10 cellular contexts compared by ENCODE assay signal in the genomic region with DNA sequence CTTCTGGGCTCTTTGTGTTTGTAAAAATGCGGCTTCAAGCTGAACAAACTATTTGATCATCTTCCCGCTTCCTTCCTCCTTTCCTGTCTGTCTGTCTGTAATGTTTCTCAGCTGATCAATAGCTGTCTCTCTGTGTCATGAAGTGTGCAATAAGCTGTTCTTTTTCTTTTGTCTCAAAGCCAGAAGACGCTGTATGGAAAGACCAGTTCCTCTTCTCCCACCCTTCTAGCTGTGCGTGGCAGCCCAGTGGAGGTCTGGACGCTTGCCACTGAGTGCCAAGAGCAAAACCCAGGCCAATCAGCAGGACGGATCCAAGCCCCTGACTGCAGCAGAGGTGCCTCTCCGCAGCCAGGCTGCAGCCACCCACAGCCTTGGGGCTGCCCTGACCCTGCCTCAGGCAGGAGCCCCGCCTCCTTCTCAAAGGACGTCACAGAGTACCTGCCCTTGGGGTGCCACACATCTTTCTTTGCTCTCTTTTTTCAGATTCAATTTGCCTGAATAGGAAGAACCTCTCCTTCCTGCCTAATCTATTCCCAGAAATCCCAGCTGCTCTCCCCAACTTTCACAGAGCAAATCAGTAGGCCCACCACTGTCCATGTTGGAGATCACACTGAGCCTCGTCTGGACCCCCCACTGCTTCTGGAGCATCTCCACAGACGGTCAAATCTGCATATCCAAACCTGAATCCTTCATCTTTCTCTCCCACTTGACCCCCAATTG. TPM values are rescaled to one million over a fixed set of nuclear protein-coding genes. Genes with fewer than 3 reads are reported as not detected.
DNase-seq lines count a peak whose midpoint lies in the region; ATAC-seq, FAIRE-seq and TF ChIP-seq lines count a peak whose summit lies in the region.
"Had no signal": no experiment of that assay in that cellular context is flagged by ENCODE, and none has a peak within 500 bp of the region (broad histone marks: within the 10 kb centered on the region; RNA-seq: fewer than 3 reads in every experiment).

No MANE protein-coding gene starts in this region.

- no peaks in the 10 kb centered on the region for H3K36me3 ChIP-seq in mesodermal cell (ENCODE audit: control insufficient read depth, insufficient read depth, low read length)

- TF ChIP-seq CTCF in VCaP (conservative IDR thresholded peaks at IDR 0.05), result no peak

- peaks cover 0 to 2% of the 10 kb centered on the region in 2 donors for H3K9me3 Mint-ChIP-seq in stimulated activated naive B cell treated with anti-CD40 and anti-IgM and Interleukin-4, amounts not matched to agents 10 μg/mL and 1 μg/mL and 100 μg/mL, for 72 hours

- H3K27me3 Mint-ChIP-seq in stimulated activated naive B cell treated with anti-CD40 and anti-IgM and Interleukin-4, amounts not matched to agents 10 μg/mL and 1 μg/mL and 100 μg/mL, for 72 hours, result peaks cover 4% of the 10 kb centered on the region in 2 donors

- peak; percentile 27 for DNase-seq in NCI-H1436 (lab: John Stamatoyannopoulos, UW)
- DNase-seq in NCI-H1436 treated with DMSO at 0.1 percent for 48 hours (lab: John Stamatoyannopoulos, UW), result no peak
- peak; percentile 79 for DNase-seq in stimulated activated naive B cell treated with anti-CD40 and anti-IgM and Interleukin-4, amounts not matched to agents 10 μg/mL and 1 μg/mL and 100 μg/mL, for 72 hours
- no peak for DNase-seq in HTR-8/SVneo (ENCODE audit: insufficient read length, low spot score)

- H3K4me1 Mint-ChIP-seq in stimulated activated naive B cell treated with anti-CD40 and anti-IgM and Interleukin-4, amounts not matched to agents 10 μg/mL and 1 μg/mL and 100 μg/mL, for 72 hours, result peaks cover 63 to 78% of the 10 kb centered on the region in 2 donors

- no peak for FAIRE-seq in HTR-8/SVneo (lab: Jason Lieb, UNC)
- FAIRE-seq: A204.1, TTC549 had no signal

- no peak overlapping the region for H3K4me3 ChIP-seq in mesodermal cell (ENCODE audit: extremely low read depth, insufficient read depth, low read length, poor library complexity, severe bottlenecking)

- peak; percentile 81 to 84 for ATAC-seq in stimulated activated naive B cell treated with anti-CD40 and anti-IgM and Interleukin-4, amounts not matched to agents 10 μg/mL and 1 μg/mL and 100 μg/mL, for 72 hours (replicated peaks)
- no peak for ATAC-seq in GM21576 (IDR thresholded peaks at IDR 0.05; ENCODE audit: unreplicated experiment)

- 27 to 51% methylated on average over 9 to 10 of the region's 11 CpGs for WGBS in mesodermal cell (ENCODE audit: insufficient coverage in 2 of 2), 2 experiments

- no peaks in the 10 kb centered on the region for H3K36me3 Mint-ChIP-seq in stimulated activated naive B cell treated with anti-CD40 and anti-IgM and Interleukin-4, amounts not matched to agents 10 μg/mL and 1 μg/mL and 100 μg/mL, for 72 hours

- H3K27ac Mint-ChIP-seq in stimulated activated naive B cell treated with anti-CD40 and anti-IgM and Interleukin-4, amounts not matched to agents 10 μg/mL and 1 μg/mL and 100 μg/mL, for 72 hours, result peak overlapping the region; percentile 80

- H3K4me3 Mint-ChIP-seq in stimulated activated naive B cell treated with anti-CD40 and anti-IgM and Interleukin-4, amounts not matched to agents 10 μg/mL and 1 μg/mL and 100 μg/mL, for 72 hours, result peak overlapping the region; percentile 79 to 83

- H3K27ac ChIP-seq in VCaP (peak overlapping the region; percentile 79), cingulate gyrus (ENCODE audit: low read depth, low read length) (peak overlapping the region; percentile 80), mesodermal cell (ENCODE audit: low read depth, low read length, severe bottlenecking) (peak overlapping the region; percentile 98)

- peaks cover 92% of the 10 kb centered on the region for H3K4me1 ChIP-seq in mesodermal cell (ENCODE audit: control insufficient read depth, insufficient read depth, low read length, poor library complexity, severe bottlenecking)

- no peaks in the 10 kb centered on the region for H3K9me3 ChIP-seq in mesodermal cell (ENCODE audit: control insufficient read depth, low read length)

RNA-seq across cellular contexts. Expression of gene MAML3, which starts 59.1 kb away (rescaled TPM):
- 21.2 TPM for polyA plus RNA-seq in mesodermal cell (2013, experiment 1 of 2)
- 21.8 TPM for polyA plus RNA-seq in mesodermal cell (2013, experiment 2 of 2)

Comparison
In these comparisons a context has a peak if more than half of its experiments do, and no peak if none do; other contexts are left out.
1. DNase-seq: peak in NCI-H1436 (single experiment) and stimulated activated naive B cell treated with anti-CD40 and anti-IgM and Interleukin-4, amounts not matched to agents 10 μg/mL and 1 μg/mL and 100 μg/mL, for 72 hours (single experiment); none in NCI-H1436 treated with DMSO at 0.1 percent for 48 hours (single experiment) and HTR-8/SVneo (single experiment).
2. Peak in every context shown above with its lines, with median percentiles within 50 percentile points of each other: H3K27ac ChIP-seq.